ENCODE assay signal across 9 cellular contexts in genomic region chr10:21702633-21703111, GRCh38.
DNase-seq lines count a peak whose midpoint lies in the region; ATAC-seq and TF ChIP-seq lines count a peak whose summit lies in the region.
"Had no signal": no experiment of that assay in that cellular context is flagged by ENCODE, and none has a peak within 500 bp of the region (broad histone marks: within the 10 kb centered on the region; RNA-seq: fewer than 3 reads in every experiment).

No MANE protein-coding gene starts in this region.

- intact Hi-C loops in left ventricle myocardium inferior (cut with micrococcal nuclease), result no loop called here

- H3K27me3 Mint-ChIP-seq in activated CD8-positive, alpha-beta T cell treated with anti-CD3 and anti-CD28 coated beads, Interleukin-2, amount 10 ng/mL, durations not matched to agents 7 days and 5 days (ENCODE audit: low read depth), result no peaks in the 10 kb centered on the region

- DNase-seq in activated CD8-positive, alpha-beta T cell treated with anti-CD3 and anti-CD28 coated beads, Interleukin-2, amount 10 ng/mL, durations not matched to agents 7 days and 5 days, result peak; percentile 33
- DNase-seq in G401 (ENCODE audit: low spot score) (no peak), nucleus accumbens (lab: John Stamatoyannopoulos, UW) (no peak), retina (no peak), left ventricle myocardium inferior (no peak)

- peak overlapping the region; percentile 85 for H3K27ac ChIP-seq in DOHH2 (ENCODE audit: low read depth, low read length)
- H3K27ac ChIP-seq in left ventricle myocardium inferior (replicated peaks), result no peak overlapping the region
- H3K27ac ChIP-seq: HL-60 had no signal

- H3K27ac Mint-ChIP-seq in activated CD8-positive, alpha-beta T cell treated with anti-CD3 and anti-CD28 coated beads, Interleukin-2, amount 10 ng/mL, durations not matched to agents 7 days and 5 days, result peak overlapping the region; percentile 84

- H3K4me1 Mint-ChIP-seq in activated CD8-positive, alpha-beta T cell treated with anti-CD3 and anti-CD28 coated beads, Interleukin-2, amount 10 ng/mL, durations not matched to agents 7 days and 5 days (ENCODE audit: low read depth), result peaks cover 26% of the 10 kb centered on the region

- CTCF ChIA-PET in activated CD8-positive, alpha-beta T cell treated with anti-CD3 and anti-CD28 coated beads, Interleukin-2, amount 10 ng/mL, durations not matched to agents 7 days and 5 days (lab: Charles Lee), result interaction anchor here (0.6 to 1.2 kb wide), 3 partner anchors 27 to 37 kb away, joined by 3 read pairs; no protein-coding TSS in a partner anchor

- H3K4me2 ChIP-seq in DOHH2 (ENCODE audit: low read length), result peak overlapping the region; percentile 86

- POLR2A ChIA-PET in activated CD8-positive, alpha-beta T cell treated with anti-CD3 and anti-CD28 coated beads, Interleukin-2, amount 10 ng/mL, durations not matched to agents 7 days and 5 days (lab: Charles Lee), result no interaction called here

- H4K20me1 ChIP-seq in DOHH2 (ENCODE audit: control insufficient read depth, insufficient read depth, low read depth, low read length), result peaks cover 18% of the 10 kb centered on the region

- no peaks in the 10 kb centered on the region for H3K9me2 ChIP-seq in DOHH2 (replicated peaks; ENCODE audit: control insufficient read depth, low read length)

- peaks cover 78% of the 10 kb centered on the region for H3K79me2 ChIP-seq in DOHH2 (ENCODE audit: control insufficient read depth, low read length)

- peak; percentile 88 for ATAC-seq in GM19395 (IDR thresholded peaks at IDR 0.05; ENCODE audit: unreplicated experiment)
- peak; percentile 61 for ATAC-seq in HG03139 (IDR thresholded peaks at IDR 0.05; ENCODE audit: unreplicated experiment)
- peak; percentile 79 for ATAC-seq in activated CD8-positive, alpha-beta T cell treated with anti-CD3 and anti-CD28 coated beads, Interleukin-2, amount 10 ng/mL, durations not matched to agents 7 days and 5 days

- peak overlapping the region; percentile 74 for H3K4me3 Mint-ChIP-seq in activated CD8-positive, alpha-beta T cell treated with anti-CD3 and anti-CD28 coated beads, Interleukin-2, amount 10 ng/mL, durations not matched to agents 7 days and 5 days

- H3K27me3 ChIP-seq in DOHH2 (ENCODE audit: control insufficient read depth, low read length) (no peaks in the 10 kb centered on the region), left ventricle myocardium inferior (ENCODE audit: low read depth) (no peaks in the 10 kb centered on the region)

- TF ChIP-seq CTCF in DOHH2 (IDR thresholded peaks at IDR 0.05; ENCODE audit: low read depth, low read length, poor library complexity, severe bottlenecking), result no peak
- no peak for TF ChIP-seq CTCF in left ventricle myocardium inferior (IDR thresholded peaks at IDR 0.05; ENCODE audit: borderline replicate concordance)

- H3K36me3 Mint-ChIP-seq in activated CD8-positive, alpha-beta T cell treated with anti-CD3 and anti-CD28 coated beads, Interleukin-2, amount 10 ng/mL, durations not matched to agents 7 days and 5 days (ENCODE audit: low read depth), result peaks cover 59% of the 10 kb centered on the region

- peak overlapping the region; percentile 53 for H3K4me3 ChIP-seq in DOHH2 (ENCODE audit: low read length)
- H3K4me3 ChIP-seq in left ventricle myocardium inferior, result no peak overlapping the region

- in situ Hi-C loops in G401 (cut with HindIII; ENCODE audit: low sequenced_read_pairs), result no loop called here

- peaks cover 40% of the 10 kb centered on the region for H3K36me3 ChIP-seq in DOHH2 (ENCODE audit: control insufficient read depth, low read length)
- H3K36me3 ChIP-seq in left ventricle myocardium inferior, result peaks cover 13% of the 10 kb centered on the region

- H3F3A ChIP-seq in DOHH2 (ENCODE audit: control insufficient read depth, insufficient read depth), result peaks cover 12% of the 10 kb centered on the region

- peaks cover 30% of the 10 kb centered on the region for H3K9me3 Mint-ChIP-seq in activated CD8-positive, alpha-beta T cell treated with anti-CD3 and anti-CD28 coated beads, Interleukin-2, amount 10 ng/mL, durations not matched to agents 7 days and 5 days (ENCODE audit: insufficient read depth)

- H3K4me1 ChIP-seq in DOHH2 (ENCODE audit: control insufficient read depth, low read length) (peaks cover 33% of the 10 kb centered on the region), left ventricle myocardium inferior (peaks cover 11% of the 10 kb centered on the region)

- H3K9me3 ChIP-seq in DOHH2 (ENCODE audit: control insufficient read depth, insufficient read depth, low read length) (peaks cover 25% of the 10 kb centered on the region), left ventricle myocardium inferior (replicated peaks) (peaks cover 30% of the 10 kb centered on the region)
